In the genomic region with DNA sequence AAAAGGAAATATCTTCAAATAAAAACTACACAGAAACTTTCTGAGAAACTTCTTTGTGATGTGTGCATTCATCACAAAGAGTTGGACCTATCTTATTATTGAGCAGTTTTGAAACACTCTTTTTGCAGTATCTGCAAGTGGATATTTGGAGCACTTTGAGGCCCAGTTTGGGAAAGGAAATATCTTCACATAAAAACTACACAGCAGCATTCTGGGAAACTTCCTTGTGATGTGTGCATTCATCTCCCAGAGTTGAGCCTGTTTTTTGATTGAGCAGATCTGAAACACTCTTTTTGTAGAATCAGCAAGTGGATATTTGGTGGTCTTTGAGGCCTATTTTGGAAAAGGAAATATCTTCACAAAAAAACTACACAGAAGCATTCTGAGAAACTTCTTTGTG, we compare ENCODE assay signal across 7 cellular contexts.
A peak's percentile ranks its signal among the peaks of the same experiment; 100 is the strongest.
DNase-seq lines count a peak whose midpoint lies in the region; ATAC-seq and TF ChIP-seq lines count a peak whose summit lies in the region.
"Not testable (repeated sequence)": the region's sequence is repeated elsewhere in the genome, so short reads cannot be mapped to it uniquely, and the experiment has no call there.

No MANE protein-coding gene starts in this region.

- peak; percentile 19; the same call in 2 of the 3 replicates for ATAC-seq in DND-41 (ENCODE audit: insufficient read depth, low read depth)

- not testable (repeated sequence) for H3K9ac ChIP-seq in DND-41 (ENCODE audit: low read depth, low read length)

- H3K4me3 ChIP-seq in DND-41 (ENCODE audit: low read depth in 1 of 2, low read length in 2 of 2); fibroblast of mammary gland (ENCODE audit: control insufficient read depth, low read depth, low read length); hepatocyte: not testable (repeated sequence)

- H3K9me3 ChIP-seq in DND-41 (ENCODE audit: insufficient read depth, low read length, severe bottlenecking) = not testable (repeated sequence)
- H3K9me3 ChIP-seq in hepatocyte (ENCODE audit: low read depth) = peaks cover 10% of the 10 kb centered on the region

- not testable (repeated sequence) for H3K4me2 ChIP-seq in DND-41 (ENCODE audit: insufficient read depth, low read length); hepatocyte

- POLR2A ChIA-PET in activated CD4-positive, alpha-beta T cell treated with anti-CD3 and anti-CD28 coated beads, Interleukin-2, amount 10 ng/mL, durations not matched to agents 7 days and 5 days (lab: Charles Lee) = not testable (repeated sequence)

- not testable (repeated sequence) for H3K4me1 ChIP-seq in DND-41 (ENCODE audit: insufficient read depth, low read length); hepatocyte (ENCODE audit: insufficient read depth)

- H3K4me1 Mint-ChIP-seq in activated CD4-positive, alpha-beta T cell treated with anti-CD3 and anti-CD28 coated beads, Interleukin-2, amount 10 ng/mL, durations not matched to agents 7 days and 5 days = not testable (repeated sequence)

- not testable (repeated sequence) for H3K79me2 ChIP-seq in DND-41 (ENCODE audit: insufficient read depth, low read length); hepatocyte

- not testable (repeated sequence) for H2AFZ ChIP-seq in DND-41 (ENCODE audit: low read depth, low read length); hepatocyte

- H3K27me3 Mint-ChIP-seq in activated CD4-positive, alpha-beta T cell treated with anti-CD3 and anti-CD28 coated beads, Interleukin-2, amount 10 ng/mL, durations not matched to agents 7 days and 5 days = not testable (repeated sequence)

- H3K36me3 ChIP-seq in DND-41 (ENCODE audit: insufficient read depth, low read length); hepatocyte (replicated peaks; ENCODE audit: insufficient read depth, low read depth): not testable (repeated sequence)

- H3K9me3 Mint-ChIP-seq in activated CD4-positive, alpha-beta T cell treated with anti-CD3 and anti-CD28 coated beads, Interleukin-2, amount 10 ng/mL, durations not matched to agents 7 days and 5 days = peaks cover 14% of the 10 kb centered on the region

- H3K27ac ChIP-seq in DND-41 (ENCODE audit: low read length); hepatocyte: not testable (repeated sequence)

- not testable (repeated sequence) for H3K36me3 Mint-ChIP-seq in activated CD4-positive, alpha-beta T cell treated with anti-CD3 and anti-CD28 coated beads, Interleukin-2, amount 10 ng/mL, durations not matched to agents 7 days and 5 days (ENCODE audit: low read depth)

- H3K9me2 ChIP-seq in hepatocyte (replicated peaks; ENCODE audit: insufficient read depth) = not testable (repeated sequence)

- H3K27me3 ChIP-seq in DND-41 (ENCODE audit: insufficient read depth, low read length, poor library complexity); hepatocyte: not testable (repeated sequence)

- not testable (repeated sequence) for DNase-seq in DND-41
- peak; percentile 0 for DNase-seq in EL
- DNase-seq in RKO (ENCODE audit: low spot score) = peak; percentile 0
- DNase-seq in activated CD4-positive, alpha-beta T cell treated with anti-CD3 and anti-CD28 coated beads, Interleukin-2, amount 10 ng/mL, durations not matched to agents 7 days and 5 days = peak; percentile 5
- DNase-seq in fibroblast of mammary gland (ENCODE audit: low read depth) = peak; percentile 0
- peak; percentile 2 for DNase-seq in hepatocyte (ENCODE audit: low spot score)
- DNase-seq in pons (ENCODE audit: low spot score) = peak; percentile 1

- H4K20me1 ChIP-seq in DND-41 (ENCODE audit: insufficient read depth, low read length); hepatocyte (ENCODE audit: insufficient read depth, poor library complexity, severe bottlenecking): not testable (repeated sequence)

- not testable (repeated sequence) for H3K4me3 Mint-ChIP-seq in activated CD4-positive, alpha-beta T cell treated with anti-CD3 and anti-CD28 coated beads, Interleukin-2, amount 10 ng/mL, durations not matched to agents 7 days and 5 days

- CTCF ChIA-PET in activated CD4-positive, alpha-beta T cell treated with anti-CD3 and anti-CD28 coated beads, Interleukin-2, amount 10 ng/mL, durations not matched to agents 7 days and 5 days (lab: Charles Lee) = not testable (repeated sequence)

- not testable (repeated sequence) for H3K27ac Mint-ChIP-seq in activated CD4-positive, alpha-beta T cell treated with anti-CD3 and anti-CD28 coated beads, Interleukin-2, amount 10 ng/mL, durations not matched to agents 7 days and 5 days

- not testable (repeated sequence) for TF ChIP-seq CTCF in DND-41 (IDR thresholded peaks at IDR 0.05; ENCODE audit: borderline replicate concordance, extremely low read depth, low read length, poor library complexity, severe bottlenecking); fibroblast of mammary gland (conservative IDR thresholded peaks at IDR 0.05; ENCODE audit: control insufficient read depth, insufficient read depth, low read depth, low read length); hepatocyte (IDR thresholded peaks at IDR 0.05; ENCODE audit: poor library complexity)
